In the genomic region with DNA sequence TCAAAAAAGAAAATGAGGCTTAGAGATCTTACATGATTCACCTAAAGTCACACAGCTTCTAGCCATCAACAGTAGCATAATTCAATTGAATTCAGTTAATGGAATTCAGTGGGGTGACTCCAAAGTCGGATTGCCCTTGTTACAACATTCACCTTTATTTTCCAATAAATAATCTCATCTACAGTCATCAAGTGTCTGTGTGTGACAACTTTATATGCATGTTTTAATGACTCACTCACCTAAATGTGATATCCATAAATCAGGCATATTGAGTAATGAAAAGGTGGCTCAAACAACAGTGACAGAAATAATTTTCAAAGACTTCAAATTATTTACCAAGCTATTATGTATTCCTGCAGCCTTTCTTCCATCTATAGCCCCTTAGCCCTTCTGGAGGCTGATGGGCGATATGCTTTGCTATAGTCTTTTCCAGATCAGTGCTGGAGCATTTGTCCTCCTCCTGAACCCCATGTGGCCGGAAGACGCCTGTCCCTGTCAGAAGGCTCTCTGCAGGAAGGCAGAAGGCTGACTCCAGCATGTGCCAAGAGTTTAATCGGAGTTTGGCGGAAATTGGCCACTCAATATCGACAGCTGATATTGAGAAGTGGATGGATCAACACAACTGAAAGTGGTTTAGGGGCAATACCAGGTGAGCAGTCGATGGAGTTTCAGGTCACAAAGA, we compare ENCODE assay signal across 24 cellular contexts. TPM values are rescaled to one million over a fixed set of nuclear protein-coding genes. Genes with fewer than 3 reads are reported as not detected.
DNase-seq lines count a peak whose midpoint lies in the region; ATAC-seq, FAIRE-seq and TF ChIP-seq lines count a peak whose summit lies in the region.
"Had no signal": no experiment of that assay in that cellular context is flagged by ENCODE, and none has a peak within 500 bp of the region (broad histone marks: within the 10 kb centered on the region; RNA-seq: fewer than 3 reads in every experiment).

No MANE protein-coding gene starts in this region.

- no peaks in the 10 kb centered on the region for H3K27me3 ChIP-seq in PC-9 (ENCODE audit: insufficient read depth, low read depth)
- no peaks in the 10 kb centered on the region for H3K27me3 ChIP-seq in right lobe of liver
- no peaks in the 10 kb centered on the region for H3K27me3 ChIP-seq in tibial nerve
- no peaks in the 10 kb centered on the region for H3K27me3 ChIP-seq in upper lobe of left lung
- H3K27me3 ChIP-seq: BLaER1 treated with 17β-estradiol and CSF1 and Interleukin-3, amounts not matched to agents 10 nM and 100 nM had no signal

- H3K27ac Mint-ChIP-seq in activated T-cell treated with anti-CD3 and anti-CD28 coated beads, Interleukin-2, amount 50 U/mL, for 72 hours, result no peak overlapping the region
- H3K27ac Mint-ChIP-seq: T-cell had no signal

- H3K9me3 Mint-ChIP-seq in activated T-cell treated with anti-CD3 and anti-CD28 coated beads, Interleukin-2, amount 50 U/mL, for 72 hours, result no peaks in the 10 kb centered on the region
- H3K9me3 Mint-ChIP-seq: T-cell had no signal

- intact Hi-C loops in PC-9 (cut with micrococcal nuclease; ENCODE audit: unreplicated experiment) (no loop called here), right lobe of liver (cut with DNase I) (no loop called here)

- POLR2A ChIA-PET in PC-9 (lab: Charles Lee; ENCODE audit: unreplicated experiment), result no interaction called here

- CTCF ChIA-PET in PC-9 (lab: Charles Lee), result no interaction called here

- FAIRE-seq in urothelium cell line (lab: Jason Lieb, UNC), result peak; percentile 79

- no peak overlapping the region; the same call in 1 of the 2 replicates for H3K4me2 ChIP-seq in PC-9
- H3K4me2 ChIP-seq: BLaER1 treated with 17β-estradiol and CSF1 and Interleukin-3, amounts not matched to agents 10 nM and 100 nM had no signal

- no peaks in the 10 kb centered on the region for H3K79me2 ChIP-seq in PC-9 (ENCODE audit: low read depth)

- 0 out of 2 replicates have a peak overlapping the region, but pooled peaks have one; percentile 14 for H2AFZ ChIP-seq in PC-9

- peaks cover 14% of the 10 kb centered on the region for H3K4me1 ChIP-seq in PC-9 (replicated peaks; ENCODE audit: insufficient read depth)
- H3K4me1 ChIP-seq in right lobe of liver, result no peaks in the 10 kb centered on the region
- peaks cover 0 to 8% (median 3%) of the 10 kb centered on the region in 4 donors for H3K4me1 ChIP-seq in tibial nerve
- H3K4me1 ChIP-seq in upper lobe of left lung, result peaks cover 3 to 7% (median 5%) of the 10 kb centered on the region in 4 donors
- H3K4me1 ChIP-seq: Caco-2 had no signal

- H3K36me3 ChIP-seq in PC-9 (ENCODE audit: low read depth), result no peaks in the 10 kb centered on the region
- no peaks in the 10 kb centered on the region for H3K36me3 ChIP-seq in right lobe of liver
- no peaks in the 10 kb centered on the region for H3K36me3 ChIP-seq in tibial nerve
- H3K36me3 ChIP-seq in upper lobe of left lung, result no peaks in the 10 kb centered on the region
- H3K36me3 ChIP-seq: BLaER1 treated with 17β-estradiol and CSF1 and Interleukin-3, amounts not matched to agents 10 nM and 100 nM had no signal

- TF ChIP-seq POLR2A in right lobe of liver (IDR thresholded peaks at IDR 0.05), result no peak
- no peak for TF ChIP-seq POLR2A in tibial nerve (IDR thresholded peaks at IDR 0.05)
- no peak for TF ChIP-seq POLR2A in upper lobe of left lung (IDR thresholded peaks at IDR 0.05)

- H3K27me3 Mint-ChIP-seq in activated T-cell treated with anti-CD3 and anti-CD28 coated beads, Interleukin-2, amount 50 U/mL, for 72 hours (ENCODE audit: low read depth), result no peaks in the 10 kb centered on the region

- no peaks in the 10 kb centered on the region for H3K36me3 Mint-ChIP-seq in activated T-cell treated with anti-CD3 and anti-CD28 coated beads, Interleukin-2, amount 50 U/mL, for 72 hours (ENCODE audit: insufficient read depth in 2 of 2)
- H3K36me3 Mint-ChIP-seq: CD4-positive, alpha-beta memory T cell; T-cell had no signal

- H3K9me3 ChIP-seq in PC-9 (ENCODE audit: insufficient read depth, low read depth), result 0 out of 2 replicates have a peak, but pooled peaks cover 5% of the 10 kb centered on the region
- H3K9me3 ChIP-seq in right lobe of liver, result no peaks in the 10 kb centered on the region
- no peaks in the 10 kb centered on the region for H3K9me3 ChIP-seq in tibial nerve
- H3K9me3 ChIP-seq in upper lobe of left lung, result no peaks in the 10 kb centered on the region
- H3K9me3 ChIP-seq: BLaER1 treated with 17β-estradiol and CSF1 and Interleukin-3, amounts not matched to agents 10 nM and 100 nM; Caco-2 had no signal

- no peaks in the 10 kb centered on the region for H3K9me2 ChIP-seq in PC-9 (ENCODE audit: insufficient read depth)

- no TSS peak for BruUV-seq in PC-9 (replicated peaks; lab: Mats Ljungman, UMichigan)

- peak; percentile 44 to 62 (median 56) for ATAC-seq in right lobe of liver
- ATAC-seq in activated T-cell treated with anti-CD3 and anti-CD28 coated beads, Interleukin-2, amount 50 U/mL, for 72 hours (replicated peaks in 1 of 2), result no peak
- no peak for ATAC-seq in upper lobe of left lung (ENCODE audit: low FRiP score in 2 of 2)
- ATAC-seq: HCT116, Panc1, T-cell had no signal

- TF ChIP-seq CTCF in PC-9 (conservative IDR thresholded peaks at IDR 0.05), result no peak
- no peak for TF ChIP-seq CTCF in right lobe of liver (IDR thresholded peaks at IDR 0.05)
- TF ChIP-seq CTCF in tibial nerve (IDR thresholded peaks at IDR 0.05), result no peak
- TF ChIP-seq CTCF in upper lobe of left lung (IDR thresholded peaks at IDR 0.05), result no peak

- H3K4me3 Mint-ChIP-seq in activated T-cell treated with anti-CD3 and anti-CD28 coated beads, Interleukin-2, amount 50 U/mL, for 72 hours, result no peak overlapping the region
- H3K4me3 Mint-ChIP-seq: T-cell had no signal

- WGBS in right lobe of liver (ENCODE audit: insufficient coverage, low coverage, low lambda C conversion rate, missing lambda C conversion rate), result 63% methylated on average over 8 of the region's 8 CpGs
- 81 to 87% methylated on average over 8 of the region's 8 CpGs for WGBS in tibial nerve, 2 donors
- WGBS in upper lobe of left lung, 2 donors, result 77 to 78% methylated on average over 8 of the region's 8 CpGs

- H4K20me1 ChIP-seq in PC-9 (ENCODE audit: insufficient read depth), result no peaks in the 10 kb centered on the region
- H4K20me1 ChIP-seq: BLaER1 treated with 17β-estradiol and CSF1 and Interleukin-3, amounts not matched to agents 10 nM and 100 nM had no signal

- no peak overlapping the region for H3K4me3 ChIP-seq in PC-9
- H3K4me3 ChIP-seq in right lobe of liver, result no peak overlapping the region
- H3K4me3 ChIP-seq in tibial nerve, result no peak overlapping the region
- H3K4me3 ChIP-seq in upper lobe of left lung, result no peak overlapping the region
- H3K4me3 ChIP-seq: BLaER1 treated with 17β-estradiol and CSF1 and Interleukin-3, amounts not matched to agents 10 nM and 100 nM had no signal

- no peaks in the 10 kb centered on the region for H3K4me1 Mint-ChIP-seq in activated T-cell treated with anti-CD3 and anti-CD28 coated beads, Interleukin-2, amount 50 U/mL, for 72 hours (ENCODE audit: low read depth)
- H3K4me1 Mint-ChIP-seq: CD4-positive, alpha-beta memory T cell; T-cell had no signal

- TF ChIP-seq EP300 in tibial nerve (IDR thresholded peaks at IDR 0.05) (no peak), upper lobe of left lung (IDR thresholded peaks at IDR 0.05) (no peak)

- H3K27ac ChIP-seq in PC-9, result no peak overlapping the region
- no peak overlapping the region for H3K27ac ChIP-seq in right lobe of liver
- H3K27ac ChIP-seq in tibial nerve, result no peak overlapping the region
- no peak overlapping the region for H3K27ac ChIP-seq in upper lobe of left lung
- H3K27ac ChIP-seq: 22Rv1; BLaER1 treated with 17β-estradiol and CSF1 and Interleukin-3, amounts not matched to agents 10 nM and 100 nM had no signal

- DNase-seq in DMS 273 (lab: John Stamatoyannopoulos, UW; ENCODE audit: unreplicated experiment) (peak; percentile 27), DMS 273 treated with DMSO at 0.1 percent for 48 hours (lab: John Stamatoyannopoulos, UW) (no peak), PC-9 (peak in 1 of 2 experiments; percentile 63), right lobe of liver (no peak), urothelium cell line (ENCODE audit: low spot score) (no peak), tibial nerve (ENCODE audit: low spot score in 2 of 2) (no peak), upper lobe of left lung (no peak)
- no peak for DNase-seq in activated T-cell treated with anti-CD3 and anti-CD28 coated beads, Interleukin-2, amount 50 U/mL, for 72 hours
- DNase-seq: ACHN; Caco-2; CD4-positive, alpha-beta memory T cell; DMS153; GDM1; GOT3; NCI-H1105; NCI-H2029 treated with DMSO at 0.1 percent for 48 hours; NCI-H226; NCI-H526; SIG-M5; T-cell had no signal

- peaks cover 5% of the 10 kb centered on the region; the same call in 1 of the 2 replicates for H3F3A ChIP-seq in PC-9 (ENCODE audit: insufficient read depth, low read depth)

RNA-seq across cellular contexts. Expression of a gene that starts 49.2 kb away (rescaled TPM):
- total RNA-seq in PC-9 (2021) (76.1 and 84.1 TPM in 2 replicates), right lobe of liver (10 to 100 TPM; 15.7 to 38.0 (median 31.7) TPM), tibial nerve (10 to 100 TPM; 49.4 to 70.4 (median 55.6) TPM), upper lobe of left lung (100 to 1,000 TPM in 2 of 6 donors, 10 to 100 TPM in 4; 53.7 to 146 (median 68.2) TPM)
- 100 to 1,000 TPM; 115 to 118 TPM for total RNA-seq in activated T-cell treated with anti-CD3 and anti-CD28 coated beads, Interleukin-2, amount 50 U/mL, for 72 hours

Comparison
In these comparisons a context has a peak if more than half of its experiments do, and no peak if none do; other contexts are left out.
1. ATAC-seq: peak in right lobe of liver (4 of 4); none in activated T-cell treated with anti-CD3 and anti-CD28 coated beads, Interleukin-2, amount 50 U/mL, for 72 hours (0 of 2) and upper lobe of left lung (0 of 2).